Comparison of ENCODE assay signal across 13 cellular contexts in genomic region chr5:160539431-160539830, GRCh38.
DNase-seq lines count a peak whose midpoint lies in the region; ATAC-seq lines count a peak whose summit lies in the region.
"Had no signal": no experiment of that assay in that cellular context is flagged by ENCODE, and none has a peak within 500 bp of the region (broad histone marks: within the 10 kb centered on the region; RNA-seq: fewer than 3 reads in every experiment).

No MANE protein-coding gene starts in this region.

- peak; percentile 48 for ATAC-seq in GM18868 (IDR thresholded peaks at IDR 0.05; ENCODE audit: unreplicated experiment)
- ATAC-seq in HG03575 (IDR thresholded peaks at IDR 0.05; ENCODE audit: extremely low read depth, insufficient number of reproducible peaks, low FRiP score, unreplicated experiment): peak; percentile 63
- ATAC-seq in HG02798 (IDR thresholded peaks at IDR 0.05; ENCODE audit: poor library complexity, unreplicated experiment): no peak
- ATAC-seq: lower lobe of right lung had no signal

- DNase-seq in ACHN: peak; percentile 85
- peak; percentile 74 for DNase-seq in glomerular visceral epithelial cell (ENCODE audit: extremely low spot score)
- no peak for DNase-seq in anterior cingulate cortex (lab: John Stamatoyannopoulos, UW)
- no peak for DNase-seq in NCI-H1694 (lab: John Stamatoyannopoulos, UW)
- DNase-seq in amniotic stem cell (lab: John Stamatoyannopoulos, UW): no peak
- DNase-seq: dorsolateral prefrontal cortex, Kasumi-1, lower lobe of right lung, NCI-H69, nucleus accumbens had no signal

- in situ Hi-C loops in ACHN (cut with HindIII; ENCODE audit: low pct_ligation_motif_present, low pct_unique_long_range_greater_than_20kb, low sequenced_read_pairs): no loop called here

Comparison
In these comparisons a context has a peak if more than half of its experiments do, and no peak if none do; other contexts are left out.
1. DNase-seq: peak in ACHN (single experiment) and glomerular visceral epithelial cell (single experiment); none in anterior cingulate cortex (0 of 58), NCI-H1694 (single experiment) and amniotic stem cell (single experiment).